Comparison of ENCODE assay signal across 14 cellular contexts in the genomic region with DNA sequence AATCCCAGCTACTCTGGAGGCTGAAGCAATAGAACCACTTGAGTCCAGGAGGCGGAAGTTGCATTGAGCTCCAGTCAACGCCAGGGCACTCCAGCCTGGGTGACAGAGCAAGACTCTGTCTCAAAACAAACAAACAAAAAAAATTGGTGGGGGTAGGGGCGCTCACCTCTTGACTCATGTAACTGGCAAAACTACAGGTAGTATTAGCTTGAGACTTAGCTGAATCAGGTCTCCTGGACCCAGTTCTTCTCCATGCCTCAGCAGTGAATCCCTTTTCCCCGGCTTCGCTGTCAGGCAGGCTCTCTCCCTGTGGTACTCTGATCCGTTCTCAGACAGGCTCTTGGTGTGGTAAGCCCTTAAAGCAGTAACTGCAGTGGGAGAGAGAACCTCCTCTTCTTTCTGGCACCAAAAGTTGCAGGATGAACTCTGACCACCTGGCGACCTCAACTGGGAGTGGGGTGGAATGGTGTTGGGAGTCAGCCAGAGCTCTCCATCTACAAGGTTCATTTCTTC. TPM values are rescaled to one million over a fixed set of nuclear protein-coding genes. Genes with fewer than 3 reads are reported as not detected.
DNase-seq lines count a peak whose midpoint lies in the region; FAIRE-seq and TF ChIP-seq lines count a peak whose summit lies in the region.
"Had no signal": no experiment of that assay in that cellular context is flagged by ENCODE, and none has a peak within 500 bp of the region (broad histone marks: within the 10 kb centered on the region; RNA-seq: fewer than 3 reads in every experiment).

No MANE protein-coding gene starts in this region.

- H3K27me3 Mint-ChIP-seq in endodermal cell (ENCODE audit: insufficient read depth) (peaks cover 18% of the 10 kb centered on the region), progenitor cell of endocrine pancreas (no peaks in the 10 kb centered on the region)
- H3K27me3 Mint-ChIP-seq: activated naive CD4-positive, alpha-beta T cell treated with anti-CD3 and anti-CD28 coated beads, Interleukin-2, amount 50 U/mL, for 24 hours had no signal

- H3K27me3 ChIP-seq in endodermal cell (ENCODE audit: control insufficient read depth, insufficient read depth, low read length, poor library complexity, severe bottlenecking), result peaks cover 13% of the 10 kb centered on the region

- H3K4me1 ChIP-seq in endodermal cell (ENCODE audit: control insufficient read depth, insufficient read depth, low read length), result peaks cover 6% of the 10 kb centered on the region

- TF ChIP-seq CTCF in endodermal cell (conservative IDR thresholded peaks at IDR 0.05), result peak; percentile 60
- no peak for TF ChIP-seq CTCF in progenitor cell of endocrine pancreas (IDR thresholded peaks at IDR 0.05; ENCODE audit: unreplicated experiment)

- H3K27ac ChIP-seq in endodermal cell (ENCODE audit: low read depth, low read length), result no peak overlapping the region

- 85 to 94% methylated on average over 3 to 7 of the region's 7 CpGs for WGBS in endodermal cell (ENCODE audit: insufficient coverage in 1 of 2, insufficient read length in 1 of 2), 2 experiments

- H3K27ac Mint-ChIP-seq in endodermal cell (no peak overlapping the region), progenitor cell of endocrine pancreas (peak overlapping the region; percentile 60)

- TF ChIP-seq POLR2A in H54 (IDR thresholded peaks at IDR 0.05; ENCODE audit: low read depth, low read length), result no peak

- no peak overlapping the region for H3K9ac ChIP-seq in endodermal cell (ENCODE audit: extremely low read depth, low read length, poor library complexity, severe bottlenecking)

- H3K4me1 Mint-ChIP-seq in endodermal cell (peaks cover 2% of the 10 kb centered on the region), progenitor cell of endocrine pancreas (ENCODE audit: low read depth) (no peaks in the 10 kb centered on the region)

- H3K9me3 Mint-ChIP-seq in endodermal cell, result no peaks in the 10 kb centered on the region
- H3K9me3 Mint-ChIP-seq in progenitor cell of endocrine pancreas (ENCODE audit: low read depth), result no peaks in the 10 kb centered on the region
- H3K9me3 Mint-ChIP-seq: activated naive CD4-positive, alpha-beta T cell treated with anti-CD3 and anti-CD28 coated beads, Interleukin-2, amount 50 U/mL, for 24 hours; immature natural killer cell had no signal

- DNase-seq in DMS53 (lab: John Stamatoyannopoulos, UW) (peak; percentile 97), NCI-H2107 treated with DMSO at 0.1 percent for 48 hours (lab: John Stamatoyannopoulos, UW; ENCODE audit: unreplicated experiment) (peak; percentile 86), endodermal cell (peak; percentile 70), progenitor cell of endocrine pancreas (ENCODE audit: low spot score, unreplicated experiment) (no peak), H54 (ENCODE audit: insufficient read length, low spot score) (no peak), hippocampal formation (lab: John Stamatoyannopoulos, UW) (no peak), AG08395 (ENCODE audit: low spot score) (no peak)
- DNase-seq in central memory CD4-positive, alpha-beta T cell, result no peak
- DNase-seq: activated CD8-positive, alpha-beta memory T cell treated with anti-CD3 and anti-CD28 coated beads for 24 hours; C1 segment of cervical spinal cord; immature natural killer cell; NCI-H1436; stimulated activated CD8-positive, alpha-beta memory T cell treated with anti-CD3 and anti-CD28 coated beads, Interleukin-4, amount 100 ng/mL, for 48 hours had no signal

- H3K4me3 ChIP-seq in endodermal cell (ENCODE audit: low read length), result no peak overlapping the region

- no peak overlapping the region for H3K4me3 Mint-ChIP-seq in endodermal cell
- no peak overlapping the region for H3K4me3 Mint-ChIP-seq in progenitor cell of endocrine pancreas (ENCODE audit: low read depth)
- H3K4me3 Mint-ChIP-seq: activated naive CD4-positive, alpha-beta T cell treated with anti-CD3 and anti-CD28 coated beads, Interleukin-2, amount 50 U/mL, for 24 hours; immature natural killer cell had no signal

- FAIRE-seq in H54 (lab: Jason Lieb, UNC), result no peak

- peaks cover 33% of the 10 kb centered on the region for H3K36me3 ChIP-seq in endodermal cell (ENCODE audit: control insufficient read depth, insufficient read depth, low read length)

- no peaks in the 10 kb centered on the region for H3K9me3 ChIP-seq in endodermal cell (ENCODE audit: control insufficient read depth, low read length)

- peaks cover 34% of the 10 kb centered on the region for H3K36me3 Mint-ChIP-seq in endodermal cell (ENCODE audit: low read depth)
- H3K36me3 Mint-ChIP-seq in progenitor cell of endocrine pancreas (ENCODE audit: insufficient read depth), result peaks cover 12% of the 10 kb centered on the region

RNA-seq across cellular contexts. Expression of a gene that starts 12.9 kb away (rescaled TPM):
- total RNA-seq in endodermal cell, result 10 to 100 TPM in 1 of 2 donors, 1 to 10 TPM in 1; 8.6 to 10.3 TPM
- 8.2 TPM for polyA plus RNA-seq in endodermal cell (2013, experiment 1 of 2)
- 7.0 TPM for polyA plus RNA-seq in endodermal cell (2013, experiment 2 of 2)
- 9.9 and 11.4 TPM in 2 replicates for total RNA-seq in progenitor cell of endocrine pancreas

Comparison
In these comparisons a context has a peak if more than half of its experiments do, and no peak if none do; other contexts are left out.
1. DNase-seq: peak in DMS53 (single experiment), NCI-H2107 treated with DMSO at 0.1 percent for 48 hours (single experiment) and endodermal cell (single experiment); none in progenitor cell of endocrine pancreas (single experiment), H54 (single experiment), hippocampal formation (0 of 2), central memory CD4-positive, alpha-beta T cell (single experiment) and AG08395 (single experiment).